ENCODE assay signal across 11 cellular contexts in genomic region chr11:123100378-123101085, GRCh38. TPM values are rescaled to one million over a fixed set of nuclear protein-coding genes. Genes with fewer than 3 reads are reported as not detected.
DNase-seq lines count a peak whose midpoint lies in the region; ATAC-seq and TF ChIP-seq lines count a peak whose summit lies in the region.
"Had no signal": no experiment of that assay in that cellular context is flagged by ENCODE, and none has a peak within 500 bp of the region (broad histone marks: within the 10 kb centered on the region; RNA-seq: fewer than 3 reads in every experiment).

No MANE protein-coding gene starts in this region.

- no peaks in the 10 kb centered on the region for H3K36me3 ChIP-seq in left ventricle myocardium inferior
- H3K36me3 ChIP-seq: upper lobe of left lung had no signal

- peak; percentile 24 for ATAC-seq in activated CD8-positive, alpha-beta T cell treated with anti-CD3 and anti-CD28 coated beads, Interleukin-2, amount 10 ng/mL, durations not matched to agents 7 days and 5 days
- ATAC-seq in stimulated activated memory B cell treated with anti-CD40 and anti-IgM and Interleukin-4, amounts not matched to agents 10 μg/mL and 1 μg/mL and 100 μg/mL, for 72 hours = no peak

- no peaks in the 10 kb centered on the region for H3K9me3 Mint-ChIP-seq in activated CD4-positive, alpha-beta T cell treated with anti-CD3 and anti-CD28 coated beads, Interleukin-2, amount 10 ng/mL, durations not matched to agents 7 days and 5 days
- no peaks in the 10 kb centered on the region for H3K9me3 Mint-ChIP-seq in activated CD8-positive, alpha-beta T cell treated with anti-CD3 and anti-CD28 coated beads, Interleukin-2, amount 10 ng/mL, durations not matched to agents 7 days and 5 days (ENCODE audit: insufficient read depth)
- no peaks in the 10 kb centered on the region for H3K9me3 Mint-ChIP-seq in stimulated activated memory B cell treated with anti-CD40 and anti-IgM and Interleukin-4, amounts not matched to agents 10 μg/mL and 1 μg/mL and 100 μg/mL, for 72 hours

- peaks cover 7% of the 10 kb centered on the region for H3K36me3 Mint-ChIP-seq in activated CD4-positive, alpha-beta T cell treated with anti-CD3 and anti-CD28 coated beads, Interleukin-2, amount 10 ng/mL, durations not matched to agents 7 days and 5 days (ENCODE audit: low read depth)
- no peaks in the 10 kb centered on the region for H3K36me3 Mint-ChIP-seq in activated CD8-positive, alpha-beta T cell treated with anti-CD3 and anti-CD28 coated beads, Interleukin-2, amount 10 ng/mL, durations not matched to agents 7 days and 5 days (ENCODE audit: low read depth)
- no peaks in the 10 kb centered on the region for H3K36me3 Mint-ChIP-seq in stimulated activated memory B cell treated with anti-CD40 and anti-IgM and Interleukin-4, amounts not matched to agents 10 μg/mL and 1 μg/mL and 100 μg/mL, for 72 hours

- H3K4me3 Mint-ChIP-seq in activated CD4-positive, alpha-beta T cell treated with anti-CD3 and anti-CD28 coated beads, Interleukin-2, amount 10 ng/mL, durations not matched to agents 7 days and 5 days = peak overlapping the region; percentile 25
- no peak overlapping the region for H3K4me3 Mint-ChIP-seq in activated CD8-positive, alpha-beta T cell treated with anti-CD3 and anti-CD28 coated beads, Interleukin-2, amount 10 ng/mL, durations not matched to agents 7 days and 5 days
- no peak overlapping the region for H3K4me3 Mint-ChIP-seq in stimulated activated memory B cell treated with anti-CD40 and anti-IgM and Interleukin-4, amounts not matched to agents 10 μg/mL and 1 μg/mL and 100 μg/mL, for 72 hours

- H3K27me3 Mint-ChIP-seq in activated CD4-positive, alpha-beta T cell treated with anti-CD3 and anti-CD28 coated beads, Interleukin-2, amount 10 ng/mL, durations not matched to agents 7 days and 5 days = no peaks in the 10 kb centered on the region
- H3K27me3 Mint-ChIP-seq in activated CD8-positive, alpha-beta T cell treated with anti-CD3 and anti-CD28 coated beads, Interleukin-2, amount 10 ng/mL, durations not matched to agents 7 days and 5 days (ENCODE audit: low read depth) = no peaks in the 10 kb centered on the region
- peaks cover 26% of the 10 kb centered on the region for H3K27me3 Mint-ChIP-seq in stimulated activated memory B cell treated with anti-CD40 and anti-IgM and Interleukin-4, amounts not matched to agents 10 μg/mL and 1 μg/mL and 100 μg/mL, for 72 hours

- H3K4me1 ChIP-seq in left ventricle myocardium inferior = peaks cover 47% of the 10 kb centered on the region

- no peak overlapping the region for H3K4me3 ChIP-seq in left ventricle myocardium inferior
- H3K4me3 ChIP-seq: upper lobe of left lung had no signal

- H3K27ac ChIP-seq in left ventricle myocardium inferior (replicated peaks) = peak overlapping the region; percentile 75

- CTCF ChIA-PET in activated CD4-positive, alpha-beta T cell treated with anti-CD3 and anti-CD28 coated beads, Interleukin-2, amount 10 ng/mL, durations not matched to agents 7 days and 5 days (lab: Charles Lee) = interaction anchor here (0.6 to 5.9 kb wide), 6 partner anchors 11 to 405 kb away, joined by 3 to 36 read pairs (median 4); no protein-coding TSS in a partner anchor
- CTCF ChIA-PET in activated CD8-positive, alpha-beta T cell treated with anti-CD3 and anti-CD28 coated beads, Interleukin-2, amount 10 ng/mL, durations not matched to agents 7 days and 5 days (lab: Charles Lee) = interaction anchor here (0.6 to 15.1 kb wide), 7 partner anchors 11 to 307 kb away, joined by 3 to 279 read pairs (median 3); no protein-coding TSS in a partner anchor

- H3K27ac Mint-ChIP-seq in activated CD4-positive, alpha-beta T cell treated with anti-CD3 and anti-CD28 coated beads, Interleukin-2, amount 10 ng/mL, durations not matched to agents 7 days and 5 days = peak overlapping the region; percentile 86
- peak overlapping the region; percentile 5 for H3K27ac Mint-ChIP-seq in activated CD8-positive, alpha-beta T cell treated with anti-CD3 and anti-CD28 coated beads, Interleukin-2, amount 10 ng/mL, durations not matched to agents 7 days and 5 days
- no peak overlapping the region for H3K27ac Mint-ChIP-seq in stimulated activated memory B cell treated with anti-CD40 and anti-IgM and Interleukin-4, amounts not matched to agents 10 μg/mL and 1 μg/mL and 100 μg/mL, for 72 hours

- no peaks in the 10 kb centered on the region for H3K27me3 ChIP-seq in left ventricle myocardium inferior (ENCODE audit: low read depth)
- H3K27me3 ChIP-seq: upper lobe of left lung had no signal

- intact Hi-C loops in left ventricle myocardium inferior (cut with micrococcal nuclease) = no loop called here
- intact Hi-C loops in posterior vena cava (cut with DNase I) = no loop called here

- no peaks in the 10 kb centered on the region for H3K9me3 ChIP-seq in left ventricle myocardium inferior (replicated peaks)
- H3K9me3 ChIP-seq: upper lobe of left lung had no signal

- POLR2A ChIA-PET in activated CD4-positive, alpha-beta T cell treated with anti-CD3 and anti-CD28 coated beads, Interleukin-2, amount 10 ng/mL, durations not matched to agents 7 days and 5 days (lab: Charles Lee) = no interaction called here
- POLR2A ChIA-PET in activated CD8-positive, alpha-beta T cell treated with anti-CD3 and anti-CD28 coated beads, Interleukin-2, amount 10 ng/mL, durations not matched to agents 7 days and 5 days (lab: Charles Lee) = interaction anchor here (1.1 to 1.4 kb wide), 3 partner anchors 12 to 38 kb away, joined by 3 to 6 read pairs (median 5); partner anchors contain the start of gene HSPA8

- no peak for TF ChIP-seq CTCF in left ventricle myocardium inferior (IDR thresholded peaks at IDR 0.05; ENCODE audit: borderline replicate concordance)

- H3K4me1 Mint-ChIP-seq in activated CD4-positive, alpha-beta T cell treated with anti-CD3 and anti-CD28 coated beads, Interleukin-2, amount 10 ng/mL, durations not matched to agents 7 days and 5 days = peaks cover 41% of the 10 kb centered on the region
- H3K4me1 Mint-ChIP-seq in activated CD8-positive, alpha-beta T cell treated with anti-CD3 and anti-CD28 coated beads, Interleukin-2, amount 10 ng/mL, durations not matched to agents 7 days and 5 days (ENCODE audit: low read depth) = peaks cover 23% of the 10 kb centered on the region
- H3K4me1 Mint-ChIP-seq in stimulated activated memory B cell treated with anti-CD40 and anti-IgM and Interleukin-4, amounts not matched to agents 10 μg/mL and 1 μg/mL and 100 μg/mL, for 72 hours = peaks cover 7% of the 10 kb centered on the region

- DNase-seq in activated CD4-positive, alpha-beta T cell treated with anti-CD3 and anti-CD28 coated beads, Interleukin-2, amount 10 ng/mL, durations not matched to agents 7 days and 5 days = no peak
- DNase-seq in activated CD4-positive, alpha-beta T cell treated with anti-CD3 and anti-CD28 coated beads for 48 hours = no peak
- DNase-seq in activated CD8-positive, alpha-beta T cell treated with anti-CD3 and anti-CD28 coated beads, Interleukin-2, amount 10 ng/mL, durations not matched to agents 7 days and 5 days = no peak
- no peak for DNase-seq in left ventricle myocardium inferior
- DNase-seq in superior temporal gyrus (ENCODE audit: extremely low spot score) = peak; percentile 41
- DNase-seq in AG08395 (ENCODE audit: low spot score) = no peak
- DNase-seq in posterior vena cava (ENCODE audit: low spot score) = no peak
- DNase-seq: IMR-90; stimulated activated CD4-positive, alpha-beta T cell treated with anti-CD3 and anti-CD28 coated beads, Interleukin-1b, Interleukin-23, amount 100 ng/mL, for 48 hours; upper lobe of left lung had no signal

RNA-seq across cellular contexts. Expression of gene HSPA8, which starts 38.6 kb away (rescaled TPM):
- 1,000 to 10,000 TPM; 2,083 to 2,541 TPM for total RNA-seq in activated CD4-positive, alpha-beta T cell treated with anti-CD3 and anti-CD28 coated beads, Interleukin-2, amount 10 ng/mL, durations not matched to agents 7 days and 5 days
- total RNA-seq in activated CD8-positive, alpha-beta T cell treated with anti-CD3 and anti-CD28 coated beads, Interleukin-2, amount 10 ng/mL, durations not matched to agents 7 days and 5 days = 1,000 to 10,000 TPM; 2,408 to 2,413 TPM
- total RNA-seq in left ventricle myocardium inferior = 1,405 TPM
- 100 to 1,000 TPM; 754 to 806 TPM for total RNA-seq in posterior vena cava
